29 cellular contexts compared by ENCODE assay signal in the genomic region with DNA sequence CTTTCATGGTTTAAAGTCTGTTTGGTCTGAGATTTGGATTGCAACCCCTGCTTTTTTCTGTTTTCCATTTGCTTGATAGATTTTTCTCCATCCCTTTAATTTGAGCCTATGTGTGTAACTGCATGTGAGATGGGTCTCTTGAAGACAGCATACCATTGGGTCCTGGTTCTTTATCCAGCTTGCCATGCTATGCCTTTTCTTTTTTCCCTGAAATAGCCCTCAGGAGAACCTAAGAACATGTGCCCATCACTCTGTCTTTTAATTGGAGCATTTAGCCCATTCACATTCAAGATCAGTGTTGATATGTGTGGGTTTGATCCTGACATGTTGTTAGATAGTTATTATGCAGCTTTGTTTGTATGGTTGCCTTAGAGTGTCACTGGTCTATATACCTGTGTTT.
"Had no signal": no experiment of that assay in that cellular context is flagged by ENCODE, and none has a peak within 500 bp of the region (broad histone marks: within the 10 kb centered on the region; RNA-seq: fewer than 3 reads in every experiment).

No MANE protein-coding gene starts in this region.

- H3K36me3 Mint-ChIP-seq: stimulated activated effector memory CD8-positive, alpha-beta T cell treated with anti-CD3 and anti-CD28 coated beads, Interleukin-12 subunit alpha, Interleukin-12 subunit beta, amount 100 ng/mL, for 72 hours; type B pancreatic cell had no signal

- H3K27ac ChIP-seq: stomach, suprapubic skin, testis, thoracic aorta, thyroid gland, tibial artery, tibial nerve, transverse colon, upper lobe of left lung, upper lobe of right lung, uterus, vagina had no signal

- H3K4me1 ChIP-seq: stomach, suprapubic skin, testis, thyroid gland, tibial artery, tibial nerve, transverse colon, upper lobe of left lung, upper lobe of right lung, uterus, vagina had no signal

- H3K4me3 ChIP-seq: stomach, suprapubic skin, testis, thoracic aorta, thyroid gland, tibial artery, tibial nerve, transverse colon, upper lobe of left lung, upper lobe of right lung, uterus, vagina had no signal

- H3K27ac Mint-ChIP-seq: stimulated activated effector memory CD8-positive, alpha-beta T cell treated with anti-CD3 and anti-CD28 coated beads, Interleukin-12 subunit alpha, Interleukin-12 subunit beta, amount 100 ng/mL, for 72 hours; stimulated activated memory B cell treated with anti-CD40 and anti-IgM and Interleukin-4, amounts not matched to agents 10 μg/mL and 1 μg/mL and 100 μg/mL, for 72 hours; stimulated activated naive B cell treated with anti-CD40 and anti-IgM and Interleukin-4, amounts not matched to agents 10 μg/mL and 1 μg/mL and 100 μg/mL, for 72 hours; stimulated activated naive CD8-positive, alpha-beta T cell treated with anti-CD3 and anti-CD28 coated beads, Interleukin-15, amount 100 ng/mL, for 72 hours; stimulated activated naive CD8-positive, alpha-beta T cell treated with anti-CD3 and anti-CD28 coated beads, Interleukin-15, Interleukin-2, amounts not matched to agents 100 ng/mL and 50 ng/mL, for 24 hours; type B pancreatic cell had no signal

- DNase-seq: stimulated activated CD4-positive, alpha-beta T cell treated with anti-CD3 and anti-CD28 coated beads, Interleukin-2, amount 100 ng/mL, for 48 hours; stimulated activated CD4-positive, alpha-beta T cell treated with anti-CD3 and anti-CD28 coated beads, Interleukin-4, amount 100 ng/mL, for 1 hour; stimulated activated CD4-positive, alpha-beta T cell treated with anti-CD3 and anti-CD28 coated beads, Interleukin-4, amount 100 ng/mL, for 24 hours; stimulated activated CD4-positive, alpha-beta T cell treated with anti-CD3 and anti-CD28 coated beads, Interleukin-4, amount 100 ng/mL, for 4 hours; stimulated activated CD8-positive, alpha-beta memory T cell treated with anti-CD3 and anti-CD28 coated beads, Interleukin-4, amount 100 ng/mL, for 48 hours; stimulated activated naive B cell treated with anti-CD40 and anti-IgM and Interleukin-4, amounts not matched to agents 10 μg/mL and 1 μg/mL and 100 μg/mL, for 72 hours; stimulated activated naive CD4-positive, alpha-beta T cell; stimulated activated naive CD4-positive, alpha-beta T cell treated with Interleukin-2 at 50 U/mL for 16 hours; stimulated activated naive CD8-positive, alpha-beta T cell treated with anti-CD3 and anti-CD28 coated beads, Interleukin-15, amount 100 ng/mL, for 72 hours; stimulated activated naive CD8-positive, alpha-beta T cell treated with anti-CD3 and anti-CD28 coated beads, Interleukin-15, Interleukin-2, amounts not matched to agents 100 U/mL and 50 U/mL, for 24 hours; stomach; substantia nigra; testis; thyroid gland; tibial artery; transverse colon; trophoblast cell; upper lobe of left lung; upper lobe of right lung; uterus had no signal

- H3K9me3 ChIP-seq: testis, thyroid gland, uterus had no signal

- H3K27me3 ChIP-seq: stomach, suprapubic skin, testis, thyroid gland, tibial artery, tibial nerve, transverse colon, upper lobe of left lung, upper lobe of right lung, uterus, vagina had no signal

- ATAC-seq: stimulated activated effector memory CD8-positive, alpha-beta T cell treated with anti-CD3 and anti-CD28 coated beads, Interleukin-12 subunit alpha, Interleukin-12 subunit beta, amount 100 ng/mL, for 72 hours; stimulated activated memory B cell treated with anti-CD40 and anti-IgM and Interleukin-4, amounts not matched to agents 10 μg/mL and 1 μg/mL and 100 μg/mL, for 72 hours; stimulated activated naive B cell treated with anti-CD40 and anti-IgM and Interleukin-4, amounts not matched to agents 10 μg/mL and 1 μg/mL and 100 μg/mL, for 72 hours; stimulated activated naive CD8-positive, alpha-beta T cell treated with anti-CD3 and anti-CD28 coated beads, Interleukin-15, amount 100 ng/mL, for 72 hours; stimulated activated naive CD8-positive, alpha-beta T cell treated with anti-CD3 and anti-CD28 coated beads, Interleukin-15, Interleukin-2, amounts not matched to agents 100 U/mL and 50 U/mL, for 24 hours; upper lobe of right lung had no signal

- FAIRE-seq: urothelium cell line had no signal

- H3K4me3 Mint-ChIP-seq: stimulated activated effector memory CD8-positive, alpha-beta T cell treated with anti-CD3 and anti-CD28 coated beads, Interleukin-12 subunit alpha, Interleukin-12 subunit beta, amount 100 ng/mL, for 72 hours; stimulated activated memory B cell treated with anti-CD40 and anti-IgM and Interleukin-4, amounts not matched to agents 10 μg/mL and 1 μg/mL and 100 μg/mL, for 72 hours; stimulated activated naive B cell treated with anti-CD40 and anti-IgM and Interleukin-4, amounts not matched to agents 10 μg/mL and 1 μg/mL and 100 μg/mL, for 72 hours; stimulated activated naive CD8-positive, alpha-beta T cell treated with anti-CD3 and anti-CD28 coated beads, Interleukin-15, amount 100 ng/mL, for 72 hours; stimulated activated naive CD8-positive, alpha-beta T cell treated with anti-CD3 and anti-CD28 coated beads, Interleukin-15, Interleukin-2, amounts not matched to agents 100 ng/mL and 50 ng/mL, for 24 hours; type B pancreatic cell had no signal

- H3K36me3 ChIP-seq: stomach, suprapubic skin, thoracic aorta, thyroid gland, tibial artery, tibial nerve, transverse colon, upper lobe of left lung, upper lobe of right lung, uterus, vagina had no signal

- H3K27me3 Mint-ChIP-seq: stimulated activated naive B cell treated with anti-CD40 and anti-IgM and Interleukin-4, amounts not matched to agents 10 μg/mL and 1 μg/mL and 100 μg/mL, for 72 hours; stimulated activated naive CD8-positive, alpha-beta T cell treated with anti-CD3 and anti-CD28 coated beads, Interleukin-15, amount 100 ng/mL, for 72 hours; stimulated activated naive CD8-positive, alpha-beta T cell treated with anti-CD3 and anti-CD28 coated beads, Interleukin-15, Interleukin-2, amounts not matched to agents 100 ng/mL and 50 ng/mL, for 24 hours had no signal

- H3K4me1 Mint-ChIP-seq: stimulated activated effector memory CD8-positive, alpha-beta T cell treated with anti-CD3 and anti-CD28 coated beads, Interleukin-12 subunit alpha, Interleukin-12 subunit beta, amount 100 ng/mL, for 72 hours; stimulated activated memory B cell treated with anti-CD40 and anti-IgM and Interleukin-4, amounts not matched to agents 10 μg/mL and 1 μg/mL and 100 μg/mL, for 72 hours; stimulated activated naive CD8-positive, alpha-beta T cell treated with anti-CD3 and anti-CD28 coated beads, Interleukin-15, amount 100 ng/mL, for 72 hours had no signal
